Comparison of ENCODE assay signal across 21 cellular contexts in the genomic region with DNA sequence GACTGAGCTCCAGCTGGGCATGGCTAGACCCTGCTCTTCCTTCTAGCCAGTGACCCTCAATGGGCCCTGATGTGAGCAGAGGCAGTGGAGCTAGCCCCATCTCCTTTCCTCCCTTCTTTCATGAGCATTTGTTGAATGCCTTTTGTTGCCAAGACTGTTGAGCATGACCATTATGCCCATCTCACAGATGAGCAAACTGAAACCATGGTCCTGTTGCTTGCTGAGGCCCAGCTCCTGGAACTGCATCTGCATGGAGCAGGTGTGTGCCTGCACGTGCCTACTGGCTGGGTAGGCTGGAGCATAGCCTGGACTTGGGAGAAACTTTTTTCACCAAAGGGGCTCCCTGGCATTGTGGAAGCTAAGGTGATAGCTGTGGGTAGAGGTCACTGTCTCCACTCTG. TPM values are rescaled to one million over a fixed set of nuclear protein-coding genes. Genes with fewer than 3 reads are reported as not detected.
"Had no signal": no experiment of that assay in that cellular context is flagged by ENCODE, and none has a peak within 500 bp of the region (broad histone marks: within the 10 kb centered on the region; RNA-seq: fewer than 3 reads in every experiment).

No MANE protein-coding gene starts in this region.

- H3K4me3 ChIP-seq: MG63, SJSA1, SK-N-MC had no signal

- H3K36me3 ChIP-seq: MG63, SJSA1 had no signal

- DNase-seq: IMR-90, Karpas-422, KG1, MG63, NCI-H1092, NCI-H1105 treated with DMSO at 0.1 percent for 48 hours, NCI-H1417 treated with DMSO at 0.1 percent for 48 hours, NCI-H146, NCI-H1694 treated with DMSO at 0.1 percent for 48 hours, NCI-H1930, NCI-H2081, NCI-H2107, NCI-H2227 treated with DMSO at 0.1 percent for 48 hours, NCI-H524, NCI-H526 treated with DMSO at 0.1 percent for 48 hours, NCI-H748 treated with DMSO at 0.1 percent for 48 hours, Right ventricle myocardium superior, RPMI8226, SIG-M5 had no signal

- H3K27me3 ChIP-seq: MG63 had no signal

- H3K9me3 ChIP-seq: MG63, SJSA1 had no signal

- H3K27ac ChIP-seq: SJSA1, SK-N-MC had no signal

RNA-seq across cellular contexts. Expression of a gene that starts 3.0 kb away (rescaled TPM):
- total RNA-seq: IMR-90, SJSA1 had no signal
- polyA plus RNA-seq: IMR-90 had no signal
